8 cellular contexts compared by ENCODE assay signal in the genomic region with DNA sequence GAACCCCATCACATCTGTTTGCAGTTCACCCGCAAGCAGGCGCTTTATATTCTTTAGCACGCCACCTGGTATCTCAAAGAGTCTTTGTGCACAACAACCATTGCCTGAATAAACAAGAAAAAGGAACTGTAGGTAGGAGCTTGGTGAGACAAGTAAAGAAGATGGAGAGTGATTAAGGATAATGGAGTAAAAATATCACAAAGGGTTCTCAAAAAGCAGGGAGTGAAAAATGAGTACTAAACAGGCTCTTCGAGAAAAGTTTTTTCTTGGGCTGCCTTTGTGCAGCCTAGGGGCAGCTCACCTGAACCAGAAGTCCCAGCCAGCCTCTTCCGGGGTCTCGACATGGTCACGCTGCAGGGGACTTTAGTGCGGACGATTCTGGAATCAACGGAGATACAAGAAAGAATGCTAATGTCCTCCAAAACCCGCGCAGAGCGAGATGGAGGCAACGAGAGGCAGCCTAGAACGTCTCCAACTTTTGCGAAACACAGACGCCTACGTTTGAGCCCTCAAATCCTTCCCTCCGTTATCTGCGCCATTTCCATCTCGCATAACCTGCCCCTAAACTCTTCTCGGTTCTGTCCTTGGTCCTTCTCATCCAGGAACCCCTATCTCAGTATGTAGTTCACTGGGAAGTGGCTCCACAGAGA. TPM values are rescaled to one million over a fixed set of nuclear protein-coding genes. Genes with fewer than 3 reads are reported as not detected.
DNase-seq lines count a peak whose midpoint lies in the region; ATAC-seq and TF ChIP-seq lines count a peak whose summit lies in the region.

No MANE protein-coding gene starts in this region.

- CTCF ChIA-PET in CD4-positive, alpha-beta T cell (lab: Charles Lee) = interaction anchor here (1.0 to 2.6 kb wide), 6 partner anchors 10 to 45 kb away, joined by 3 to 18 read pairs (median 4); partner anchors contain the start of genes GLB1L3, NCAPD3 and VPS26B
- CTCF ChIA-PET in GM10248 (lab: Yijun Ruan, JAX) = interaction anchor here (1.0 to 5.5 kb wide), 5 partner anchors 9 to 54 kb away, joined by 3 to 46 read pairs (median 5); partner anchors contain the start of gene GLB1L3

- no peaks in the 10 kb centered on the region for H3K27me3 ChIP-seq in CD4-positive, alpha-beta T cell (ENCODE audit: control insufficient read depth, insufficient read depth, low read length)
- no peaks in the 10 kb centered on the region for H3K27me3 ChIP-seq in endodermal cell (ENCODE audit: control insufficient read depth, insufficient read depth, low read length, poor library complexity, severe bottlenecking)

- POLR2A ChIA-PET in CD4-positive, alpha-beta T cell (lab: Charles Lee) = interaction anchor here (1.0 to 6.6 kb wide), 4 partner anchors 11 to 28 kb away, joined by 3 to 94 read pairs (median 24); partner anchors contain the start of genes GLB1L3, NCAPD3 and VPS26B
- POLR2A ChIA-PET in naive thymus-derived CD8-positive, alpha-beta T cell (lab: Charles Lee) = interaction anchor here (0.6 to 6.3 kb wide), 2 partner anchors 19 to 26 kb away, joined by 3 to 115 read pairs; partner anchors contain the start of genes NCAPD3 and VPS26B
- POLR2A ChIA-PET in GM10248 (lab: Yijun Ruan, JAX) = no interaction called here

- no peaks in the 10 kb centered on the region for H3K9me3 Mint-ChIP-seq in CD4-positive, alpha-beta T cell
- no peaks in the 10 kb centered on the region for H3K9me3 Mint-ChIP-seq in endodermal cell
- H3K9me3 Mint-ChIP-seq in naive thymus-derived CD8-positive, alpha-beta T cell = no peaks in the 10 kb centered on the region

- no peaks in the 10 kb centered on the region for H3K9me3 ChIP-seq in CD4-positive, alpha-beta T cell (ENCODE audit: control insufficient read depth, low read length)
- no peaks in the 10 kb centered on the region for H3K9me3 ChIP-seq in T-helper 17 cell (ENCODE audit: control insufficient read depth, low read length, poor library complexity, severe bottlenecking)
- no peaks in the 10 kb centered on the region for H3K9me3 ChIP-seq in endodermal cell (ENCODE audit: control insufficient read depth, low read length)

- H3K9ac ChIP-seq in endodermal cell (ENCODE audit: extremely low read depth, low read length, poor library complexity, severe bottlenecking) = peak overlapping the region; percentile 40

- peaks cover 34% of the 10 kb centered on the region for H3K36me3 ChIP-seq in endodermal cell (ENCODE audit: control insufficient read depth, insufficient read depth, low read length)

- H3K27ac Mint-ChIP-seq in CD4-positive, alpha-beta T cell = peak overlapping the region; percentile 69
- H3K27ac Mint-ChIP-seq in T-helper 17 cell (peak overlapping the region; percentile 96), endodermal cell (peak overlapping the region; percentile 77)
- peak overlapping the region; percentile 80 to 97 (median 94) for H3K27ac Mint-ChIP-seq in naive thymus-derived CD8-positive, alpha-beta T cell

- H3K4me3 Mint-ChIP-seq in CD4-positive, alpha-beta T cell = peak overlapping the region; percentile 94
- H3K4me3 Mint-ChIP-seq in T-helper 17 cell (peak overlapping the region; percentile 98), endodermal cell (peak overlapping the region; percentile 79)
- peak overlapping the region; percentile 91 to 100 (median 96) for H3K4me3 Mint-ChIP-seq in naive thymus-derived CD8-positive, alpha-beta T cell

- H3K27ac ChIP-seq in CD4-positive, alpha-beta T cell (ENCODE audit: low read depth, low read length) = peak overlapping the region; percentile 51
- no peak overlapping the region for H3K27ac ChIP-seq in endodermal cell (ENCODE audit: low read depth, low read length)

- 3 to 8% methylated on average over 13 to 22 of the region's 22 CpGs for WGBS in endodermal cell (ENCODE audit: insufficient coverage in 1 of 2, insufficient read length in 1 of 2), 2 experiments

- intact Hi-C loops in CD4-positive, alpha-beta T cell (cut with DNase I, micrococcal nuclease) = loop anchor here (1.0 to 10.0 kb wide), 6 partner anchors 24 to 188 kb away; partner anchors contain the start of genes VPS26B (in 2 of the 2), GLB1L3 (in 1 of the 2) and JAM3 (in 1 of the 2)

- no peaks in the 10 kb centered on the region for H3K4me1 ChIP-seq in endodermal cell (ENCODE audit: control insufficient read depth, insufficient read depth, low read length)

- H3K27me3 Mint-ChIP-seq in CD4-positive, alpha-beta T cell = no peaks in the 10 kb centered on the region
- no peaks in the 10 kb centered on the region for H3K27me3 Mint-ChIP-seq in T-helper 17 cell
- no peaks in the 10 kb centered on the region for H3K27me3 Mint-ChIP-seq in endodermal cell (ENCODE audit: insufficient read depth)
- no peaks in the 10 kb centered on the region for H3K27me3 Mint-ChIP-seq in naive thymus-derived CD8-positive, alpha-beta T cell

- peaks cover 40% of the 10 kb centered on the region for H3K4me1 Mint-ChIP-seq in CD4-positive, alpha-beta T cell (ENCODE audit: low read depth)
- H3K4me1 Mint-ChIP-seq in T-helper 17 cell (peaks cover 25% of the 10 kb centered on the region), endodermal cell (peaks cover 20% of the 10 kb centered on the region)
- peaks cover 18 to 44% (median 39%) of the 10 kb centered on the region in 4 donors for H3K4me1 Mint-ChIP-seq in naive thymus-derived CD8-positive, alpha-beta T cell

- ATAC-seq in CD4-positive, alpha-beta T cell (ENCODE audit: poor library complexity) = peak; percentile 12
- peak; percentile 24 for ATAC-seq in GM19467 (IDR thresholded peaks at IDR 0.05; ENCODE audit: unreplicated experiment)
- ATAC-seq in HG03469 (IDR thresholded peaks at IDR 0.05; ENCODE audit: unreplicated experiment) = peak; percentile 12
- peak; percentile 23 for ATAC-seq in T-helper 17 cell
- peak; percentile 40 to 41 for ATAC-seq in naive thymus-derived CD8-positive, alpha-beta T cell

- peaks cover 63% of the 10 kb centered on the region for H3K36me3 Mint-ChIP-seq in CD4-positive, alpha-beta T cell (ENCODE audit: low read depth)
- peaks cover 2% of the 10 kb centered on the region for H3K36me3 Mint-ChIP-seq in T-helper 17 cell (ENCODE audit: low read depth)
- peaks cover 37% of the 10 kb centered on the region for H3K36me3 Mint-ChIP-seq in endodermal cell (ENCODE audit: low read depth)
- H3K36me3 Mint-ChIP-seq in naive thymus-derived CD8-positive, alpha-beta T cell = peaks cover 0 to 38% (median 3%) of the 10 kb centered on the region in 3 donors

- DNase-seq in CD4-positive, alpha-beta T cell = peak in 3 of 10 experiments; percentile 7 to 14 (median 12)
- no peak for DNase-seq in T-helper 17 cell
- DNase-seq in endodermal cell = peak; percentile 62
- peak in 3 of 10 donors; percentile 5 to 25 (median 24) for DNase-seq in naive thymus-derived CD8-positive, alpha-beta T cell
- DNase-seq in GM10248 (ENCODE audit: extremely low spot score) = no peak
- no peak for DNase-seq in H4 (ENCODE audit: low spot score)

- H3K4me3 ChIP-seq in endodermal cell (ENCODE audit: low read length) = peak overlapping the region; percentile 99

- TF ChIP-seq CTCF in CD4-positive, alpha-beta T cell (IDR thresholded peaks at IDR 0.05) = no peak
- no peak for TF ChIP-seq CTCF in endodermal cell (conservative IDR thresholded peaks at IDR 0.05)
- TF ChIP-seq CTCF in GM10248 (IDR thresholded peaks at IDR 0.05; ENCODE audit: control extremely low read depth, extremely low read depth, low read depth, missing control alignments) = no peak

RNA-seq across cellular contexts. Expression of gene THYN1, which starts 0.5 kb away (rescaled TPM):
- total RNA-seq in CD4-positive, alpha-beta T cell = 10 to 100 TPM; 25.7 to 26.0 TPM
- total RNA-seq in T-helper 17 cell = 10 to 100 TPM; 32.9 to 36.5 TPM
- 10 to 100 TPM; 61.3 to 81.6 TPM for total RNA-seq in endodermal cell
- polyA plus RNA-seq in endodermal cell (2013, experiment 1 of 2) = 92.2 TPM
- polyA plus RNA-seq in endodermal cell (2013, experiment 2 of 2) = 77.7 TPM
- total RNA-seq in naive thymus-derived CD8-positive, alpha-beta T cell = 10 to 100 TPM; 79.0 to 79.6 TPM
- polyA plus RNA-seq in naive thymus-derived CD8-positive, alpha-beta T cell = 100 to 1,000 TPM; 172 to 207 (median 197) TPM
- 96.7 and 107 TPM in 2 replicates for total RNA-seq in H4 (2014; rRNA removed; shearing (Covaris generic))

RNA-seq across cellular contexts. Expression of gene ACAD8, which starts 0.7 kb away (rescaled TPM):
- 10 to 100 TPM; 15.0 to 16.3 TPM for total RNA-seq in CD4-positive, alpha-beta T cell
- total RNA-seq in T-helper 17 cell = 10 to 100 TPM; 20.3 to 23.6 TPM
- total RNA-seq in endodermal cell = 10 to 100 TPM; 35.3 to 37.2 TPM
- polyA plus RNA-seq in endodermal cell (2013, experiment 1 of 2) = 28.5 TPM
- polyA plus RNA-seq in endodermal cell (2013, experiment 2 of 2) = 26.4 TPM
- total RNA-seq in naive thymus-derived CD8-positive, alpha-beta T cell = 10 to 100 TPM; 37.2 to 40.2 TPM
- 10 to 100 TPM; 21.0 to 24.0 (median 22.6) TPM for polyA plus RNA-seq in naive thymus-derived CD8-positive, alpha-beta T cell
- 13.6 and 18.4 TPM in 2 replicates for total RNA-seq in H4 (2014; rRNA removed; shearing (Covaris generic))

RNA-seq across cellular contexts. Expression of gene GLB1L3, which starts 23.5 kb away (rescaled TPM):
- 1 to 10 TPM; 1.3 to 1.5 TPM for total RNA-seq in CD4-positive, alpha-beta T cell
- total RNA-seq in T-helper 17 cell (1 to 10 TPM; 2.0 to 2.2 TPM), endodermal cell (1 to 10 TPM; 2.3 to 7.1 TPM)
- polyA plus RNA-seq in endodermal cell (2013, experiment 1 of 2) = 0.43 TPM
- 0.37 TPM for polyA plus RNA-seq in endodermal cell (2013, experiment 2 of 2)
- 1 to 10 TPM; 1.2 TPM for total RNA-seq in naive thymus-derived CD8-positive, alpha-beta T cell
- 1 to 10 TPM; 2.0 to 2.5 (median 2.2) TPM for polyA plus RNA-seq in naive thymus-derived CD8-positive, alpha-beta T cell
- 1.6 and 1.7 TPM in 2 replicates for total RNA-seq in H4 (2014; rRNA removed; shearing (Covaris generic))

RNA-seq across cellular contexts. Expression of gene VPS26B, which starts 28.2 kb away (rescaled TPM):
- total RNA-seq in CD4-positive, alpha-beta T cell = 10 to 100 TPM; 41.6 to 42.2 TPM
- total RNA-seq in T-helper 17 cell = 10 to 100 TPM; 49.9 to 51.1 TPM
- 10 to 100 TPM; 32.5 to 33.6 TPM for total RNA-seq in endodermal cell
- polyA plus RNA-seq in endodermal cell (2013, experiment 1 of 2) = 33.1 TPM
- polyA plus RNA-seq in endodermal cell (2013, experiment 2 of 2) = 33.1 TPM
- 10 to 100 TPM; 66.4 to 70.1 TPM for total RNA-seq in naive thymus-derived CD8-positive, alpha-beta T cell
- polyA plus RNA-seq in naive thymus-derived CD8-positive, alpha-beta T cell = 10 to 100 TPM; 47.8 to 62.5 (median 57.7) TPM
- total RNA-seq in H4 (2014; rRNA removed; shearing (Covaris generic)) = 24.5 and 25.5 TPM in 2 replicates

RNA-seq across cellular contexts. Expression of gene NCAPD3, which starts 28.9 kb away (rescaled TPM):
- 10 to 100 TPM; 25.7 to 29.6 TPM for total RNA-seq in CD4-positive, alpha-beta T cell
- 10 to 100 TPM; 26.8 to 31.4 TPM for total RNA-seq in T-helper 17 cell
- total RNA-seq in endodermal cell = 10 to 100 TPM; 42.6 to 45.5 TPM
- polyA plus RNA-seq in endodermal cell (2013, experiment 1 of 2) = 36.3 TPM
- 34.4 TPM for polyA plus RNA-seq in endodermal cell (2013, experiment 2 of 2)
- 10 to 100 TPM; 42.6 to 43.5 TPM for total RNA-seq in naive thymus-derived CD8-positive, alpha-beta T cell
- 10 to 100 TPM; 11.2 to 16.5 (median 14.2) TPM for polyA plus RNA-seq in naive thymus-derived CD8-positive, alpha-beta T cell
- 19.7 and 26.5 TPM in 2 replicates for total RNA-seq in H4 (2014; rRNA removed; shearing (Covaris generic))
